In the genomic region with DNA sequence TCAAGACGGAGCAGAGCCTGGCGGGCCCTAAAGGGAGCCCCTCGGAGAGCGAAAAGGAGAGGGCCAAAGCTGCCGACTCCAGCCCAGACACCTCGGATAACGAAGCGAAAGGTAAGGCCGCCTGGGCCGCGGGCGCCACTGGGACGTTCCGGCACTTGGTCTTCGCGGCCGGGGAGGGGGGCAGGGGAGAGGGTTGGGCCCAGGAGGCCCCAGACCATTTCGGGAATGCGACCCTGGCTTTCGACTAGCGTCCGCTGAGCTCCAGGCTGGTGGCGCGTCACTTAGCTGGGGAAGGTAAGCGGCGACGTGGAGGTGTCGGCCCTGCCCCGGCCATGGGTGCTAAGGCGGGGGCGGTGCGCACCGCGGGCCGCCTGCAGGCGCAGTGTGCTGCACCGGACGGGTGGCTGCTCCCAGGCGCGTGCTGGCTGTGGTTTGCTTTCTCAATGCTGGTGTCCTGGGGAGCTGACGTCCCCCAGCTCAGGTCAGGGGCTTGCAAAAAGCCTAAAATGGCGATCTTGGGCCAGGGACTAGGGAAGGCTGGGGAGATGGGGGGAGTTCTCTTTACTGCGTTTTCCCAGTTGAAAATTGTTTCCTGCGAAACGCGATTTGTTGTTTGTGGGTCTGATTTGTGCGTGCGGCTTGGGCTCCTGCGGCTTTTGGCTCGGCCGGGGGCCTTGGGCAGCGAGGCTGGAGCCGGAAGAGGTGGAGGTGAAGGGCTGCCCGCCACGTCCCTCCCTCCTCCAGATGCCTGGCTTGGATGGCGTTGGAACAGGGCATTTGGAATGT, we compare ENCODE assay signal across 11 cellular contexts. TPM values are rescaled to one million over a fixed set of nuclear protein-coding genes. Genes with fewer than 3 reads are reported as not detected.
DNase-seq lines count a peak whose midpoint lies in the region; ATAC-seq and TF ChIP-seq lines count a peak whose summit lies in the region.
"Had no signal": no experiment of that assay in that cellular context is flagged by ENCODE, and none has a peak within 500 bp of the region (broad histone marks: within the 10 kb centered on the region; RNA-seq: fewer than 3 reads in every experiment).

No MANE protein-coding gene starts in this region.

- no peak overlapping the region for H3K9ac ChIP-seq in smooth muscle cell (ENCODE audit: low read depth)

- H3K4me1 ChIP-seq in RWPE2 (ENCODE audit: insufficient read depth, poor library complexity, severe bottlenecking): peaks cover 6% of the 10 kb centered on the region
- H3K4me1 ChIP-seq in smooth muscle cell (ENCODE audit: low read depth): no peaks in the 10 kb centered on the region

- no peak overlapping the region for H2AFZ ChIP-seq in smooth muscle cell (ENCODE audit: low read depth)

- DNase-seq in NCI-H510A treated with DMSO at 0.1 percent for 48 hours (lab: John Stamatoyannopoulos, UW) (peak; percentile 10), NCI-H510A (lab: John Stamatoyannopoulos, UW) (no peak), RWPE2 (ENCODE audit: low spot score) (no peak), glomerular visceral epithelial cell (ENCODE audit: extremely low spot score) (peak; percentile 62), smooth muscle cell (lab: John Stamatoyannopoulos, UW; ENCODE audit: unreplicated experiment) (no peak), pons (ENCODE audit: low spot score) (no peak)
- DNase-seq: activated T-cell treated with anti-CD3 and anti-CD28 coated beads, Interleukin-2, amount 50 U/mL, for 4 hours had no signal

- H3K27ac ChIP-seq in RWPE2 (ENCODE audit: poor library complexity, severe bottlenecking): no peak overlapping the region
- H3K27ac ChIP-seq in smooth muscle cell (ENCODE audit: low read depth): no peak overlapping the region
- H3K27ac ChIP-seq: gastroesophageal sphincter had no signal

- no peaks in the 10 kb centered on the region for H3F3A ChIP-seq in smooth muscle cell (ENCODE audit: low read depth)

- no peaks in the 10 kb centered on the region for H4K20me1 ChIP-seq in smooth muscle cell (ENCODE audit: low read depth)

- H3K4me2 ChIP-seq in smooth muscle cell: peak overlapping the region; percentile 80

- H3K27me3 ChIP-seq in RWPE2 (ENCODE audit: insufficient read depth, poor library complexity, severe bottlenecking): peaks cover 93% of the 10 kb centered on the region
- peaks cover 100% of the 10 kb centered on the region for H3K27me3 ChIP-seq in smooth muscle cell (ENCODE audit: low read depth)

- no peak for TF ChIP-seq CTCF in RWPE2 (IDR thresholded peaks at IDR 0.05; ENCODE audit: poor library complexity, severe bottlenecking)
- no peak for TF ChIP-seq CTCF in smooth muscle cell (IDR thresholded peaks at IDR 0.05; ENCODE audit: borderline replicate concordance, insufficient read depth, poor library complexity, severe bottlenecking)

- no peaks in the 10 kb centered on the region for H3K79me2 ChIP-seq in smooth muscle cell (ENCODE audit: low read depth)

- H3K9me3 ChIP-seq in RWPE2 (ENCODE audit: severe bottlenecking) (no peaks in the 10 kb centered on the region), smooth muscle cell (replicated peaks; ENCODE audit: low read depth) (no peaks in the 10 kb centered on the region)
- H3K9me3 ChIP-seq: gastroesophageal sphincter had no signal

- ATAC-seq in RWPE2 (ENCODE audit: low read depth): peak; percentile 20; the same call in 1 of the 3 replicates
- no peak for ATAC-seq in HG03045 (IDR thresholded peaks at IDR 0.05; ENCODE audit: unreplicated experiment)
- no peak for ATAC-seq in GM18907 (IDR thresholded peaks at IDR 0.05; ENCODE audit: unreplicated experiment)
- ATAC-seq: gastroesophageal sphincter had no signal

- peak overlapping the region; percentile 6 for H3K4me3 ChIP-seq in RWPE2 (ENCODE audit: severe bottlenecking)
- H3K4me3 ChIP-seq in smooth muscle cell: peak overlapping the region; percentile 11

- H3K36me3 ChIP-seq in RWPE2 (ENCODE audit: low read depth) (no peaks in the 10 kb centered on the region), smooth muscle cell (ENCODE audit: low read depth) (no peaks in the 10 kb centered on the region)
- H3K36me3 ChIP-seq: gastroesophageal sphincter had no signal

- WGBS in smooth muscle cell (ENCODE audit: low lambda C conversion rate): 6% methylated on average over 56 of the region's 56 CpGs

RNA-seq across cellular contexts. Expression of a gene that starts 1.1 kb away (rescaled TPM):
- total RNA-seq in smooth muscle cell: not detected in 2 replicates
- 0.66 and 0.67 TPM in 2 replicates for polyA plus RNA-seq in smooth muscle cell
- total RNA-seq: activated T-cell treated with anti-CD3 and anti-CD28 coated beads, Interleukin-2, amount 50 U/mL, for 4 hours; gastroesophageal sphincter had no signal
- polyA plus RNA-seq: AG04450 had no signal

RNA-seq across cellular contexts. Expression of a gene that starts 11.3 kb away (rescaled TPM):
- not detected in 2 replicates for total RNA-seq in smooth muscle cell
- polyA plus RNA-seq in smooth muscle cell: 0.43 and 0.51 TPM in 2 replicates
- total RNA-seq: activated T-cell treated with anti-CD3 and anti-CD28 coated beads, Interleukin-2, amount 50 U/mL, for 4 hours had no signal
- polyA plus RNA-seq: AG04450 had no signal

RNA-seq across cellular contexts. Expression of a gene that starts 13.2 kb away (rescaled TPM):
- total RNA-seq in smooth muscle cell: 0.27 and 0.72 TPM in 2 replicates
- 0.23 and 0.25 TPM in 2 replicates for polyA plus RNA-seq in smooth muscle cell
- total RNA-seq: activated T-cell treated with anti-CD3 and anti-CD28 coated beads, Interleukin-2, amount 50 U/mL, for 4 hours; gastroesophageal sphincter had no signal
- polyA plus RNA-seq: AG04450 had no signal

RNA-seq across cellular contexts. Expression of a gene that starts 13.9 kb away (rescaled TPM):
- total RNA-seq in smooth muscle cell: 0.54 and 1.2 TPM in 2 replicates
- polyA plus RNA-seq in smooth muscle cell: 2.5 and 2.7 TPM in 2 replicates
- total RNA-seq: activated T-cell treated with anti-CD3 and anti-CD28 coated beads, Interleukin-2, amount 50 U/mL, for 4 hours; gastroesophageal sphincter had no signal
- polyA plus RNA-seq: AG04450 had no signal

RNA-seq across cellular contexts. Expression of a gene that starts 22.7 kb away (rescaled TPM):
- 1.4 and 1.6 TPM in 2 replicates for total RNA-seq in smooth muscle cell
- 3.8 and 4.4 TPM in 2 replicates for polyA plus RNA-seq in smooth muscle cell
- total RNA-seq: activated T-cell treated with anti-CD3 and anti-CD28 coated beads, Interleukin-2, amount 50 U/mL, for 4 hours had no signal

Comparison
In these comparisons a context has a peak if more than half of its experiments do, and no peak if none do; other contexts are left out.
1. DNase-seq: peak in NCI-H510A treated with DMSO at 0.1 percent for 48 hours (single experiment) and glomerular visceral epithelial cell (single experiment); none in NCI-H510A (single experiment), RWPE2 (single experiment), smooth muscle cell (single experiment) and pons (single experiment).